7 cellular contexts compared by ENCODE assay signal in genomic region chr2:110383163-110384048, GRCh38.
DNase-seq lines count a peak whose midpoint lies in the region; ATAC-seq, FAIRE-seq and TF ChIP-seq lines count a peak whose summit lies in the region.
"Not testable (repeated sequence)": the region's sequence is repeated elsewhere in the genome, so short reads cannot be mapped to it uniquely, and the experiment has no call there.

No MANE protein-coding gene starts in this region.

- not testable (repeated sequence) for BruUV-seq in endothelial cell of umbilical vein (replicated peaks; lab: Mats Ljungman, UMichigan)

- POLR2A ChIA-PET in activated CD8-positive, alpha-beta T cell treated with anti-CD3 and anti-CD28 coated beads for 36 hours (lab: Charles Lee); endothelial cell of umbilical vein (lab: Charles Lee): not testable (repeated sequence)

- not testable (repeated sequence) for H3K4me1 ChIP-seq in endothelial cell of umbilical vein (ENCODE audit: control insufficient read depth, extremely low read depth, insufficient read depth, low read length); left lung; psoas muscle

- TF ChIP-seq CTCF in activated CD8-positive, alpha-beta T cell treated with anti-CD3 and anti-CD28 coated beads for 36 hours (IDR thresholded peaks at IDR 0.05); endothelial cell of umbilical vein (IDR thresholded peaks at IDR 0.05; ENCODE audit: extremely low read depth in 1 of 2, insufficient read depth in 1 of 2, low read depth in 1 of 2, low read length in 2 of 2); left lung (IDR thresholded peaks at IDR 0.05); psoas muscle (IDR thresholded peaks at IDR 0.05): not testable (repeated sequence)

- not testable (repeated sequence) for H3K27ac ChIP-seq in endothelial cell of umbilical vein (ENCODE audit: insufficient read depth, low read depth, low read length); left lung; psoas muscle

- not testable (repeated sequence) for H2AFZ ChIP-seq in endothelial cell of umbilical vein (ENCODE audit: low read depth, low read length)

- WGBS in psoas muscle, 3 donors = no CpG with 5 or more reads among the region's 75 CpGs

- TF ChIP-seq POLR2A in endothelial cell of umbilical vein (IDR thresholded peaks at IDR 0.05; ENCODE audit: low read depth, low read length) = not testable (repeated sequence)

- ATAC-seq in GM18907 (IDR thresholded peaks at IDR 0.05; ENCODE audit: unreplicated experiment) = peak; percentile 60
- ATAC-seq in HG02759 (IDR thresholded peaks at IDR 0.05; ENCODE audit: unreplicated experiment) = peak; percentile 81
- peak; percentile 85 for ATAC-seq in activated CD8-positive, alpha-beta T cell treated with anti-CD3 and anti-CD28 coated beads for 36 hours
- peak; percentile 86 for ATAC-seq in left lung
- ATAC-seq in psoas muscle = peak; percentile 85 to 92 (median 88)

- not testable (repeated sequence) for H3K27me3 Mint-ChIP-seq in activated CD8-positive, alpha-beta T cell treated with anti-CD3 and anti-CD28 coated beads for 36 hours

- not testable (repeated sequence) for H3K36me3 Mint-ChIP-seq in activated CD8-positive, alpha-beta T cell treated with anti-CD3 and anti-CD28 coated beads for 36 hours (ENCODE audit: low read depth)

- not testable (repeated sequence) for H3K79me2 ChIP-seq in endothelial cell of umbilical vein (ENCODE audit: control insufficient read depth, insufficient read depth, low read length)

- dilution Hi-C loops in endothelial cell of umbilical vein (cut with MboI; ENCODE audit: extremely low pct_ligation_motif_present, low sequenced_read_pairs) = not testable (repeated sequence)

- H3K4me3 Mint-ChIP-seq in activated CD8-positive, alpha-beta T cell treated with anti-CD3 and anti-CD28 coated beads for 36 hours = not testable (repeated sequence)

- not testable (repeated sequence) for H4K20me1 ChIP-seq in endothelial cell of umbilical vein (replicated peaks; ENCODE audit: control insufficient read depth, extremely low read depth, insufficient read depth, low read length)

- not testable (repeated sequence) for H3K9me3 ChIP-seq in endothelial cell of umbilical vein (replicated peaks; ENCODE audit: control insufficient read depth, insufficient read depth, low read length); left lung; psoas muscle

- not testable (repeated sequence) for H3K9ac ChIP-seq in endothelial cell of umbilical vein (replicated peaks; ENCODE audit: extremely low read depth, insufficient read depth, low read length)

- DNase-seq in HTR-8/SVneo (ENCODE audit: insufficient read length, low spot score); activated CD8-positive, alpha-beta T cell treated with anti-CD3 and anti-CD28 coated beads for 36 hours; endothelial cell of umbilical vein (ENCODE audit: low read depth, low spot score); left lung; psoas muscle: not testable (repeated sequence)

- not testable (repeated sequence) for H3K9me3 Mint-ChIP-seq in activated CD8-positive, alpha-beta T cell treated with anti-CD3 and anti-CD28 coated beads for 36 hours

- H3K4me1 Mint-ChIP-seq in activated CD8-positive, alpha-beta T cell treated with anti-CD3 and anti-CD28 coated beads for 36 hours (ENCODE audit: low read depth) = not testable (repeated sequence)

- not testable (repeated sequence) for H3K27me3 ChIP-seq in endothelial cell of umbilical vein (ENCODE audit: control insufficient read depth in 2 of 2, insufficient read depth in 2 of 2, low read length in 2 of 2); left lung; psoas muscle (ENCODE audit: insufficient read depth in 3 of 3, low read length in 2 of 3)

- H3K9me1 ChIP-seq in endothelial cell of umbilical vein (replicated peaks; ENCODE audit: control insufficient read depth, extremely low read depth, insufficient read depth, low read length) = not testable (repeated sequence)

- H3K4me2 ChIP-seq in endothelial cell of umbilical vein (ENCODE audit: insufficient read depth, low read length) = not testable (repeated sequence)

- H3K27ac Mint-ChIP-seq in activated CD8-positive, alpha-beta T cell treated with anti-CD3 and anti-CD28 coated beads for 36 hours = not testable (repeated sequence)

- CTCF ChIA-PET in activated CD8-positive, alpha-beta T cell treated with anti-CD3 and anti-CD28 coated beads for 36 hours (lab: Charles Lee); endothelial cell of umbilical vein (lab: Charles Lee): not testable (repeated sequence)

- intact Hi-C loops in activated CD8-positive, alpha-beta T cell treated with anti-CD3 and anti-CD28 coated beads for 36 hours (cut with micrococcal nuclease); endothelial cell of umbilical vein (cut with micrococcal nuclease); left lung (cut with DNase I); psoas muscle (cut with DNase I): not testable (repeated sequence)

- peak; percentile 85 for FAIRE-seq in HTR-8/SVneo (lab: Jason Lieb, UNC)
- FAIRE-seq in endothelial cell of umbilical vein (lab: Jason Lieb, UNC) = peak; percentile 89

- not testable (repeated sequence) for H3K4me3 ChIP-seq in endothelial cell of umbilical vein (replicated peaks in 1 of 3; ENCODE audit: insufficient read depth in 1 of 3, low read depth in 1 of 3, low read length in 3 of 3); left lung; psoas muscle

- H3K36me3 ChIP-seq in endothelial cell of umbilical vein (ENCODE audit: control insufficient read depth in 2 of 2, extremely low read depth in 1 of 2, insufficient read depth in 2 of 2, low read length in 2 of 2); left lung; psoas muscle (ENCODE audit: insufficient read depth in 1 of 2, low read depth in 1 of 2): not testable (repeated sequence)
